In the genomic region with DNA sequence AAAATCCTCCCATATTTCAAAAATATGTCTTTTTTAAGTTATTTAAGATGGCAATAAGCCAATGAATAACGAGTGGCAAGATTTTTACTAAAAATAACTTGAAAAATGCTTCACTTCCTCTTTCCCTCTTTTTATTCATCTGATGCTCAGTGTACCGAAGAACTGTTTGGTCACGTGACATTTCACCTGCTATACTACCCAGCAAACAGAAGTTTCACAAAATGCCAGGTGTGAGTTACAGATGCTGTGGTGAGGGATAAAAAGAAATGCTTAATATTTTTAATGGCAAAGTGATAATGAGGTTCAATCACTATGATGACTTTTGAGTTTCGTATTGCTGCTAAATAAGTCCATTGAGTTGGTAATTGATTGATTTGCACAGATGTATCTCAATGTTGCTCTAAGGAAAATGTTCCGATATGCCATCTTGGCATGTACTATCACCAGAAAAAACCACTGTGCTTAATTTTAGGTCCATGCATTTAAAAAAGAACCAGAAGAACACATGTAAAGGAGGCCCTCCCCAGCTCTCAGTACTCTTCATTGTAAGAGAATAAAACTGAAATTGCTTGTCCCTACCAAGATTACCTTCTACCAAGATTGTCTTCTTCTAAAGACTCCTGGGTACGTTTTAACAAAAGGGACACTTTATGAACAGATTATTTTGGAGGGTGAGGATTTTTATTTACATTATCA, we compare ENCODE assay signal across 10 cellular contexts. TPM values are rescaled to one million over a fixed set of nuclear protein-coding genes. Genes with fewer than 3 reads are reported as not detected.
A peak's percentile ranks its signal among the peaks of the same experiment; 100 is the strongest.
DNase-seq lines count a peak whose midpoint lies in the region; ATAC-seq and TF ChIP-seq lines count a peak whose summit lies in the region.
"Had no signal": no experiment of that assay in that cellular context is flagged by ENCODE, and none has a peak within 500 bp of the region (broad histone marks: within the 10 kb centered on the region; RNA-seq: fewer than 3 reads in every experiment).

No MANE protein-coding gene starts in this region.

- H3K9me3 ChIP-seq in mucosa of descending colon (no peaks in the 10 kb centered on the region), gastrocnemius medialis (no peaks in the 10 kb centered on the region), prostate gland (no peaks in the 10 kb centered on the region)

- peaks cover 4% of the 10 kb centered on the region for H3K36me3 Mint-ChIP-seq in IgD-negative memory B cell

- no peaks in the 10 kb centered on the region for H3K4me1 ChIP-seq in mucosa of descending colon (ENCODE audit: low read depth)
- H3K4me1 ChIP-seq in gastrocnemius medialis, result no peaks in the 10 kb centered on the region
- H3K4me1 ChIP-seq in prostate gland (replicated peaks), result no peaks in the 10 kb centered on the region

- in situ Hi-C loops in gastrocnemius medialis (cut with MboI; ENCODE audit: low sequenced_read_pairs in 4 of 4), result no loop called here

- no peak overlapping the region for H3K4me3 ChIP-seq in mucosa of descending colon
- H3K4me3 ChIP-seq in gastrocnemius medialis, result no peak overlapping the region
- H3K4me3 ChIP-seq in prostate gland, result no peak overlapping the region
- H3K4me3 ChIP-seq: GM23248 had no signal

- H3K36me3 ChIP-seq in mucosa of descending colon (ENCODE audit: low read depth), result no peaks in the 10 kb centered on the region
- H3K36me3 ChIP-seq in gastrocnemius medialis, result no peaks in the 10 kb centered on the region
- H3K36me3 ChIP-seq in prostate gland, result no peaks in the 10 kb centered on the region

- DNase-seq in mucosa of descending colon (no peak), gastrocnemius medialis (no peak), prostate gland (ENCODE audit: low spot score) (no peak), Ammon's horn (ENCODE audit: low spot score) (no peak)
- DNase-seq: GM23248, kidney had no signal

- H3K4me3 Mint-ChIP-seq in IgD-negative memory B cell, result peak overlapping the region; percentile 60 to 88 (median 80)
- H3K4me3 Mint-ChIP-seq: dendritic cell treated with granulocyte-macrophage colony-stimulating factor and Interleukin-4, amounts not matched to agents 40 ng/mL and 50 ng/mL, for 4 days had no signal

- H3K27ac ChIP-seq in gastrocnemius medialis, result no peak overlapping the region
- no peak overlapping the region for H3K27ac ChIP-seq in prostate gland
- H3K27ac ChIP-seq: GM23248 had no signal

- peaks cover 50 to 62% (median 54%) of the 10 kb centered on the region in 3 donors for H3K4me1 Mint-ChIP-seq in IgD-negative memory B cell

- TF ChIP-seq POLR2A in gastrocnemius medialis (IDR thresholded peaks at IDR 0.05) (no peak), prostate gland (IDR thresholded peaks at IDR 0.05) (no peak)

- intact Hi-C loops in mucosa of descending colon (cut with DNase I, micrococcal nuclease), result no loop called here
- intact Hi-C loops in gastrocnemius medialis (cut with DNase I; ENCODE audit: low total_unique reads), result no loop called here
- intact Hi-C loops in prostate gland (cut with DNase I), result no loop called here

- peak overlapping the region; percentile 83 to 96 (median 91) for H3K27ac Mint-ChIP-seq in IgD-negative memory B cell
- H3K27ac Mint-ChIP-seq: dendritic cell treated with granulocyte-macrophage colony-stimulating factor and Interleukin-4, amounts not matched to agents 40 ng/mL and 50 ng/mL, for 4 days had no signal

- no peaks in the 10 kb centered on the region for H3K27me3 Mint-ChIP-seq in IgD-negative memory B cell

- H3K27me3 ChIP-seq in gastrocnemius medialis (peaks cover 0 to 3% (median 0%) of the 10 kb centered on the region in 3 donors), prostate gland (replicated peaks; ENCODE audit: insufficient read depth) (no peaks in the 10 kb centered on the region)

- ATAC-seq in GM19023 (IDR thresholded peaks at IDR 0.05; ENCODE audit: unreplicated experiment), result peak; percentile 72
- peak; percentile 63 for ATAC-seq in HG02610 (IDR thresholded peaks at IDR 0.05; ENCODE audit: unreplicated experiment)
- ATAC-seq in mucosa of descending colon, result peak; percentile 77
- ATAC-seq in gastrocnemius medialis, result no peak

- peaks cover 0 to 3% (median 0%) of the 10 kb centered on the region in 3 donors for H3K9me3 Mint-ChIP-seq in IgD-negative memory B cell
- H3K9me3 Mint-ChIP-seq: dendritic cell treated with granulocyte-macrophage colony-stimulating factor and Interleukin-4, amounts not matched to agents 40 ng/mL and 50 ng/mL, for 4 days had no signal

- WGBS in prostate gland, result 67% methylated on average over 6 of the region's 6 CpGs

- TF ChIP-seq CTCF in mucosa of descending colon (IDR thresholded peaks at IDR 0.05), result no peak
- no peak for TF ChIP-seq CTCF in gastrocnemius medialis (IDR thresholded peaks at IDR 0.05 in 4 of 5, conservative IDR thresholded peaks at IDR 0.05 in 1 of 5)
- no peak for TF ChIP-seq CTCF in prostate gland (IDR thresholded peaks at IDR 0.05)

RNA-seq across cellular contexts. Expression of gene SEC62, which starts 26.0 kb away (rescaled TPM):
- 273 TPM for polyA plus RNA-seq in IgD-negative memory B cell
- total RNA-seq in mucosa of descending colon, result 100 to 1,000 TPM in 1 of 3 donors, 10 to 100 TPM in 2; 83.2 to 166 (median 85.9) TPM
- 10 to 100 TPM; 22.6 to 42.8 (median 30.4) TPM for total RNA-seq in gastrocnemius medialis
- total RNA-seq in prostate gland, result 10 to 100 TPM; 50.4 to 54.0 TPM

RNA-seq across cellular contexts. Expression of gene SAMD7, which starts 29.3 kb away (rescaled TPM):
- not detected for polyA plus RNA-seq in IgD-negative memory B cell
- not detected for total RNA-seq in mucosa of descending colon
- total RNA-seq in gastrocnemius medialis, result not detected
- total RNA-seq in prostate gland, result 1 to 10 TPM in 1 of 2 donors, not detected in 1; 1.5 TPM
- total RNA-seq: GM23248, kidney had no signal
- polyA plus RNA-seq: GM23248 had no signal

Comparison
In these comparisons a context has a peak if more than half of its experiments do, and no peak if none do; other contexts are left out.
1. ATAC-seq: peak in GM19023 (single experiment), HG02610 (single experiment) and mucosa of descending colon (single experiment); none in gastrocnemius medialis (0 of 2).